Comparison of ENCODE assay signal across 8 cellular contexts in the genomic region with DNA sequence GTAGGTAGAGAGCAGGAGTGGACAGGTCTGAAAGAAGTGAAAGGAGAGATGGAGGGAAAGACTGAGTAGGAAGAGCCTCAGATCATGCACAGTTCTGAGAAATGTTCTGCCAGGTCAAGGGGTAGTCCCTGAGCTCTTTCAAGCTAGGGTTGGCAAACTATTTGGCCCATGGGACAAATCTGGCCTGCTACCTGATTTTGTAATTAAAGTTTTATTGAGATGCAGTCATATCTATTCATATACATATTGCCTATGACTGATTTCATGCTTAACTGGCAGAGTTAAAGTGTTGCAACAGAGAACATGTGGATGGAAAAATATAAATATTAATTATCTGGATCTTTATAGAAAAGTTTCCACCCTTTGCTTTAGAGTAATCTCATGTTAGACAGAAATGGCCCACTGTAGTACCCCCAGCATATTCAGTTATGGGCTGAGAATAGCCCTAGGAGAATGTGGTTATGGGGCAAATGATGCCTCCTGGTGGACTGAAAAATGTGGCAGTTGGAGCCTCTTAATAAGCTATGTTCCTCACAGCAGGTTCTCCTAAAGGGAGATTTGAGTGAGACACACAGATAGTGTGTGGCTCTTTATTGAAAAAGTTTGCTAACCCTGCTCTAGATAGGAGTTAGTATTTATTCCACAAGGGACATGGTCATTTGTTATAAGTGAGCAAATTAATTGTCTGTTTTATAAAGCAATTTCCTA.
DNase-seq lines count a peak whose midpoint lies in the region; ATAC-seq and TF ChIP-seq lines count a peak whose summit lies in the region.

No MANE protein-coding gene starts in this region.

- ATAC-seq in HG02763 (IDR thresholded peaks at IDR 0.05; ENCODE audit: unreplicated experiment), result peak; percentile 71
- ATAC-seq in natural killer cell, result no peak

- DNase-seq in MCF 10A (ENCODE audit: unreplicated experiment) (peak; percentile 58), breast epithelium (ENCODE audit: low spot score in 2 of 2) (no peak), PC-9 (peak in 1 of 2 experiments; percentile 4), glutamatergic neuron (peak; percentile 22), natural killer cell (no peak), GF-D8 (lab: John Stamatoyannopoulos, UW) (no peak), hippocampal formation (lab: John Stamatoyannopoulos, UW) (no peak)

- no peaks in the 10 kb centered on the region for H3K36me3 ChIP-seq in breast epithelium
- H3K36me3 ChIP-seq in PC-9 (ENCODE audit: low read depth), result no peaks in the 10 kb centered on the region

- BruUV-seq in MCF 10A (replicated peaks; lab: Mats Ljungman, UMichigan) (no TSS peak), PC-9 (replicated peaks; lab: Mats Ljungman, UMichigan) (no TSS peak)

- H3K27ac Mint-ChIP-seq in MCF 10A (ENCODE audit: low read depth, unreplicated experiment), result no peak overlapping the region
- H3K27ac Mint-ChIP-seq in glutamatergic neuron (ENCODE audit: unreplicated experiment), result no peak overlapping the region
- no peak overlapping the region for H3K27ac Mint-ChIP-seq in natural killer cell

- no peak overlapping the region for H3K4me3 Mint-ChIP-seq in MCF 10A (ENCODE audit: unreplicated experiment)
- H3K4me3 Mint-ChIP-seq in glutamatergic neuron (ENCODE audit: unreplicated experiment), result no peak overlapping the region
- H3K4me3 Mint-ChIP-seq in natural killer cell, result no peak overlapping the region

- H3K27me3 Mint-ChIP-seq in MCF 10A (ENCODE audit: insufficient read depth, unreplicated experiment), result no peaks in the 10 kb centered on the region
- H3K27me3 Mint-ChIP-seq in glutamatergic neuron (ENCODE audit: unreplicated experiment), result peaks cover 4% of the 10 kb centered on the region
- peaks cover 0 to 6% of the 10 kb centered on the region in 2 donors for H3K27me3 Mint-ChIP-seq in natural killer cell (ENCODE audit: low read depth in 2 of 2)

- CTCF ChIA-PET in MCF 10A (lab: Yijun Ruan, JAX) (interaction anchor here (0.6 to 1.3 kb wide), 3 partner anchors 30 to 85 kb away, joined by 3 to 4 read pairs (median 3); no protein-coding TSS in a partner anchor), PC-9 (lab: Charles Lee) (interaction anchor here (0.6 kb wide), 1 partner anchor 107 kb away, joined by 5 read pairs; no protein-coding TSS in a partner anchor)

- no peak overlapping the region for H3K4me2 ChIP-seq in PC-9

- H3K4me3 ChIP-seq in breast epithelium, result no peak overlapping the region
- no peak overlapping the region for H3K4me3 ChIP-seq in PC-9

- intact Hi-C loops in MCF 10A (cut with micrococcal nuclease) (loop anchor here (1.0 to 10.0 kb wide), 3 partner anchors 97 to 641 kb away; no protein-coding TSS in a partner anchor), breast epithelium (cut with DNase I; ENCODE audit: low total_unique reads) (no loop called here), PC-9 (cut with micrococcal nuclease; ENCODE audit: unreplicated experiment) (loop anchor here (1.0 kb wide), 1 partner anchor 97 kb away; no protein-coding TSS in a partner anchor), natural killer cell (cut with micrococcal nuclease) (no loop called here)

- no peaks in the 10 kb centered on the region for H4K20me1 ChIP-seq in PC-9 (ENCODE audit: insufficient read depth)

- H3K27me3 ChIP-seq in breast epithelium (no peaks in the 10 kb centered on the region), PC-9 (ENCODE audit: insufficient read depth, low read depth) (no peaks in the 10 kb centered on the region)

- no peaks in the 10 kb centered on the region for H3K9me2 ChIP-seq in PC-9 (ENCODE audit: insufficient read depth)

- H3F3A ChIP-seq in PC-9 (ENCODE audit: insufficient read depth, low read depth), result no peaks in the 10 kb centered on the region

- H3K27ac ChIP-seq in breast epithelium (no peak overlapping the region), PC-9 (no peak overlapping the region)

- TF ChIP-seq CTCF in MCF 10A (IDR thresholded peaks at IDR 0.05; ENCODE audit: unreplicated experiment), result peak; percentile 51
- TF ChIP-seq CTCF in breast epithelium (IDR thresholded peaks at IDR 0.05), result no peak
- TF ChIP-seq CTCF in PC-9 (conservative IDR thresholded peaks at IDR 0.05), result peak; percentile 53
- peak; percentile 60 for TF ChIP-seq CTCF in glutamatergic neuron (IDR thresholded peaks at IDR 0.05; ENCODE audit: partially characterized antibody, unreplicated experiment)
- no peak for TF ChIP-seq CTCF in natural killer cell (IDR thresholded peaks at IDR 0.05)

- no peaks in the 10 kb centered on the region for H3K9me3 Mint-ChIP-seq in MCF 10A (ENCODE audit: unreplicated experiment)
- H3K9me3 Mint-ChIP-seq in glutamatergic neuron (ENCODE audit: unreplicated experiment), result no peaks in the 10 kb centered on the region
- H3K9me3 Mint-ChIP-seq in natural killer cell, result peaks cover 0 to 2% of the 10 kb centered on the region in 2 donors

- peaks cover 6% of the 10 kb centered on the region for H3K36me3 Mint-ChIP-seq in MCF 10A (ENCODE audit: insufficient read depth, unreplicated experiment)
- no peaks in the 10 kb centered on the region for H3K36me3 Mint-ChIP-seq in glutamatergic neuron (ENCODE audit: unreplicated experiment)
- H3K36me3 Mint-ChIP-seq in natural killer cell, result no peaks in the 10 kb centered on the region

- no peak for TF ChIP-seq POLR2A in breast epithelium (IDR thresholded peaks at IDR 0.05)

- H3K4me1 ChIP-seq in breast epithelium, result no peaks in the 10 kb centered on the region
- no peaks in the 10 kb centered on the region for H3K4me1 ChIP-seq in PC-9 (replicated peaks; ENCODE audit: insufficient read depth)

- H3K4me1 Mint-ChIP-seq in MCF 10A (ENCODE audit: insufficient read depth, unreplicated experiment) (no peaks in the 10 kb centered on the region), glutamatergic neuron (ENCODE audit: low read depth, unreplicated experiment) (no peaks in the 10 kb centered on the region), natural killer cell (no peaks in the 10 kb centered on the region)

- H3K9me3 ChIP-seq in breast epithelium (no peaks in the 10 kb centered on the region), PC-9 (ENCODE audit: insufficient read depth, low read depth) (no peaks in the 10 kb centered on the region)

- no peak overlapping the region for H2AFZ ChIP-seq in PC-9

- POLR2A ChIA-PET in MCF 10A (lab: Yijun Ruan, JAX) (interaction anchor here (0.6 kb wide), 1 partner anchor 280 kb away, joined by 4 read pairs; no protein-coding TSS in a partner anchor), PC-9 (lab: Charles Lee; ENCODE audit: unreplicated experiment) (no interaction called here)

- no peaks in the 10 kb centered on the region for H3K79me2 ChIP-seq in PC-9 (ENCODE audit: low read depth)

Comparison
In these comparisons a context has a peak if more than half of its experiments do, and no peak if none do; other contexts are left out.
1. DNase-seq: peak in MCF 10A (single experiment) and glutamatergic neuron (single experiment); none in breast epithelium (0 of 2), natural killer cell (single experiment), GF-D8 (single experiment) and hippocampal formation (0 of 2).
2. CTCF ChIP-seq: peak in MCF 10A (single experiment), PC-9 (single experiment) and glutamatergic neuron (single experiment); none in breast epithelium (0 of 3) and natural killer cell (single experiment).
3. intact Hi-C loops: an anchor here in MCF 10A (1.0 to 10.0 kb wide) and PC-9 (1.0 kb wide); none called in breast epithelium and natural killer cell.